In genomic region chr22:10727393-10727792, GRCh38 we compare ENCODE assay signal across 14 cellular contexts.
DNase-seq lines count a peak whose midpoint lies in the region; ATAC-seq and TF ChIP-seq lines count a peak whose summit lies in the region.
"Had no signal": no experiment of that assay in that cellular context is flagged by ENCODE, and none has a peak within 500 bp of the region (broad histone marks: within the 10 kb centered on the region; RNA-seq: fewer than 3 reads in every experiment).

No MANE protein-coding gene starts in this region.

- ATAC-seq in Right ventricle myocardium inferior (peak; percentile 18), upper lobe of right lung (peak; percentile 10), GM19328 (IDR thresholded peaks at IDR 0.05; ENCODE audit: unreplicated experiment) (no peak)
- peak; percentile 42 for ATAC-seq in central memory CD8-positive, alpha-beta T cell (replicated peaks; ENCODE audit: extremely low read depth, poor library complexity, severe bottlenecking)

- TF ChIP-seq CTCF in right atrium auricular region (IDR thresholded peaks at IDR 0.05) (no peak), upper lobe of right lung (IDR thresholded peaks at IDR 0.05) (no peak)

- H3K27ac ChIP-seq in right atrium auricular region (no peak overlapping the region), upper lobe of right lung (no peak overlapping the region)
- H3K27ac ChIP-seq: 22Rv1, GM23248, HL-60 had no signal

- H3K4me1 ChIP-seq in right atrium auricular region, result no peaks in the 10 kb centered on the region
- H3K4me1 ChIP-seq in upper lobe of right lung, result no peaks in the 10 kb centered on the region
- H3K4me1 ChIP-seq: Caco-2 had no signal

- H3K36me3 ChIP-seq in right atrium auricular region (no peaks in the 10 kb centered on the region), upper lobe of right lung (no peaks in the 10 kb centered on the region)

- H3K27ac Mint-ChIP-seq in central memory CD8-positive, alpha-beta T cell (ENCODE audit: low read depth), result no peak overlapping the region
- H3K27ac Mint-ChIP-seq: CD8-positive, alpha-beta memory T cell had no signal

- H3K9me3 ChIP-seq in right atrium auricular region (peaks cover 0 to 28% of the 10 kb centered on the region in 2 donors), upper lobe of right lung (peaks cover 8% of the 10 kb centered on the region)

- DNase-seq in Right ventricle myocardium inferior (ENCODE audit: missing footprints), result no peak
- no peak for DNase-seq in right atrium auricular region (ENCODE audit: low spot score)
- no peak for DNase-seq in central memory CD8-positive, alpha-beta T cell (ENCODE audit: low spot score in 2 of 2)
- peak; percentile 2 for DNase-seq in medulla oblongata (ENCODE audit: extremely low spot score)
- no peak for DNase-seq in upper lobe of right lung
- DNase-seq in inferior parietal cortex (ENCODE audit: extremely low spot score), result no peak
- DNase-seq in T-helper 1 cell, result no peak
- DNase-seq: Caco-2; CD8-positive, alpha-beta memory T cell; GF-D8; GM23248 had no signal

- intact Hi-C loops in Right ventricle myocardium inferior (cut with DNase I) (no loop called here), upper lobe of right lung (cut with DNase I) (no loop called here)

- H3K4me3 ChIP-seq in right atrium auricular region (no peak overlapping the region), upper lobe of right lung (no peak overlapping the region)
- H3K4me3 ChIP-seq: GM23248 had no signal

- H3K36me3 Mint-ChIP-seq in central memory CD8-positive, alpha-beta T cell (ENCODE audit: insufficient read depth), result peaks cover 1% of the 10 kb centered on the region

- H3K9me3 Mint-ChIP-seq in central memory CD8-positive, alpha-beta T cell, result peaks cover 66% of the 10 kb centered on the region

- H3K4me3 Mint-ChIP-seq in central memory CD8-positive, alpha-beta T cell, result no peak overlapping the region
- H3K4me3 Mint-ChIP-seq: CD8-positive, alpha-beta memory T cell had no signal

- H3K27me3 Mint-ChIP-seq in central memory CD8-positive, alpha-beta T cell, result no peaks in the 10 kb centered on the region

- H3K27me3 ChIP-seq in right atrium auricular region (no peaks in the 10 kb centered on the region), upper lobe of right lung (no peaks in the 10 kb centered on the region)

- no peaks in the 10 kb centered on the region for H3K4me1 Mint-ChIP-seq in central memory CD8-positive, alpha-beta T cell
- H3K4me1 Mint-ChIP-seq: CD8-positive, alpha-beta memory T cell had no signal
